Comparison of ENCODE assay signal across 9 cellular contexts in genomic region chr11:73306977-73307322, GRCh38. TPM values are rescaled to one million over a fixed set of nuclear protein-coding genes. Genes with fewer than 3 reads are reported as not detected.
DNase-seq lines count a peak whose midpoint lies in the region; ATAC-seq and TF ChIP-seq lines count a peak whose summit lies in the region.
"Had no signal": no experiment of that assay in that cellular context is flagged by ENCODE, and none has a peak within 500 bp of the region (broad histone marks: within the 10 kb centered on the region; RNA-seq: fewer than 3 reads in every experiment).

No MANE protein-coding gene starts in this region.

- H3K9me3 ChIP-seq in SJCRH30 (replicated peaks), result no peaks in the 10 kb centered on the region
- no peaks in the 10 kb centered on the region for H3K9me3 ChIP-seq in fibroblast of lung (ENCODE audit: control insufficient read depth, insufficient read depth, low read depth, low read length)

- no peaks in the 10 kb centered on the region for H4K20me1 ChIP-seq in fibroblast of lung (ENCODE audit: control insufficient read depth, extremely low read depth, insufficient read depth, low read length)

- peaks cover 27% of the 10 kb centered on the region for H3K79me2 ChIP-seq in fibroblast of lung (ENCODE audit: control insufficient read depth, insufficient read depth, low read length)

- peak overlapping the region; percentile 72 for H3K4me3 ChIP-seq in GM12865 (ENCODE audit: low read depth, low read length)
- peak overlapping the region; percentile 58 for H3K4me3 ChIP-seq in SJCRH30
- peak overlapping the region; percentile 50 to 63 (median 56) for H3K4me3 ChIP-seq in fibroblast of lung (replicated peaks in 1 of 4; ENCODE audit: control extremely low read depth in 1 of 4, insufficient read depth in 1 of 4, low read depth in 3 of 4, low read length in 4 of 4)
- peak overlapping the region; percentile 67 for H3K4me3 ChIP-seq in rectal smooth muscle tissue (ENCODE audit: low read length)

- no peak for ATAC-seq in HG02763 (IDR thresholded peaks at IDR 0.05; ENCODE audit: unreplicated experiment)

- H3K27ac ChIP-seq in SJCRH30 (peak overlapping the region; percentile 56), fibroblast of lung (ENCODE audit: insufficient read depth, low read length) (peak overlapping the region; percentile 75), rectal smooth muscle tissue (ENCODE audit: low read depth, low read length) (peak overlapping the region; percentile 86)

- H3K4me1 ChIP-seq in SJCRH30, result peaks cover 5% of the 10 kb centered on the region; the same call in 1 of the 2 replicates
- peaks cover 11% of the 10 kb centered on the region for H3K4me1 ChIP-seq in fibroblast of lung (ENCODE audit: control insufficient read depth, extremely low read depth, insufficient read depth, low read length)
- H3K4me1 ChIP-seq in rectal smooth muscle tissue (ENCODE audit: control insufficient read depth, insufficient read depth, low read length), result peaks cover 21% of the 10 kb centered on the region

- H3K4me2 ChIP-seq in fibroblast of lung (ENCODE audit: extremely low read depth, insufficient read depth, low read length), result peak overlapping the region; percentile 100

- H3K36me3 ChIP-seq in SJCRH30, result no peaks in the 10 kb centered on the region
- H3K36me3 ChIP-seq in fibroblast of lung (ENCODE audit: control insufficient read depth, insufficient read depth, low read length), result peaks cover 13% of the 10 kb centered on the region
- no peaks in the 10 kb centered on the region for H3K36me3 ChIP-seq in rectal smooth muscle tissue (ENCODE audit: control insufficient read depth, insufficient read depth, low read length)

- H3K27me3 ChIP-seq in SJCRH30 (no peaks in the 10 kb centered on the region), fibroblast of lung (ENCODE audit: control insufficient read depth, insufficient read depth, low read length) (no peaks in the 10 kb centered on the region), rectal smooth muscle tissue (ENCODE audit: control insufficient read depth, insufficient read depth, low read length) (no peaks in the 10 kb centered on the region)

- H2AFZ ChIP-seq in fibroblast of lung (ENCODE audit: low read length), result peak overlapping the region; percentile 91

- H3K9ac ChIP-seq in fibroblast of lung (ENCODE audit: insufficient read depth, low read length), result peak overlapping the region; percentile 39
- peak overlapping the region; percentile 38 for H3K9ac ChIP-seq in rectal smooth muscle tissue (ENCODE audit: low read length)

- DNase-seq in GM12865 (ENCODE audit: low read depth) (no peak), SJCRH30 (no peak), fibroblast of lung (ENCODE audit: low read depth in 2 of 2) (no peak), GM10266 (ENCODE audit: extremely low spot score) (no peak), hypothalamus (lab: John Stamatoyannopoulos, UW) (no peak), AG08395 (ENCODE audit: low spot score) (no peak)

- TF ChIP-seq CTCF in GM12865 (IDR thresholded peaks at IDR 0.05; ENCODE audit: insufficient read depth, low read depth, low read length, missing control alignments), result no peak
- TF ChIP-seq CTCF in fibroblast of lung (conservative IDR thresholded peaks at IDR 0.05 in 1 of 2, IDR thresholded peaks at IDR 0.05 in 1 of 2; ENCODE audit: low read depth in 1 of 2, low read length in 2 of 2), result no peak
- TF ChIP-seq CTCF in GM10266 (IDR thresholded peaks at IDR 0.05; ENCODE audit: control insufficient read depth, insufficient read depth, low read depth, missing control alignments), result no peak

RNA-seq across cellular contexts. Expression of gene ARHGEF17, which starts 1.1 kb away (rescaled TPM):
- total RNA-seq in SJCRH30 (2014; rRNA removed; shearing (Covaris generic)), result 7.8 and 12.0 TPM in 2 replicates
- 28.2 and 42.8 TPM in 2 replicates for total RNA-seq in fibroblast of lung
- 26.5 and 43.1 TPM in 2 replicates for polyA plus RNA-seq in fibroblast of lung
- polyA plus RNA-seq in fibroblast of lung (2012), result 41.8 and 65.2 TPM in 2 replicates
- polyA minus RNA-seq in fibroblast of lung (ENCODE audit: low replicate concordance), result 98.5 and 157 TPM in 2 replicates

RNA-seq across cellular contexts. Expression of gene P2RY6, which starts 34.8 kb away (rescaled TPM):
- 0.08 TPM in 1 of 2 replicates, not detected in the other for total RNA-seq in SJCRH30 (2014; rRNA removed; shearing (Covaris generic))
- 0.26 and 0.33 TPM in 2 replicates for total RNA-seq in fibroblast of lung
- polyA plus RNA-seq in fibroblast of lung, result 0.12 and 0.24 TPM in 2 replicates
- polyA plus RNA-seq in fibroblast of lung (2012), result 0.10 and 0.22 TPM in 2 replicates
- polyA minus RNA-seq in fibroblast of lung (ENCODE audit: low replicate concordance), result 0.27 TPM in 1 of 2 replicates, not detected in the other
- total RNA-seq: activated CD8-positive, alpha-beta memory T cell treated with anti-CD3 and anti-CD28 coated beads for 36 hours had no signal
